ENCODE assay signal across 7 cellular contexts in genomic region chr1:212698467-212699103, GRCh38. TPM values are rescaled to one million over a fixed set of nuclear protein-coding genes. Genes with fewer than 3 reads are reported as not detected.
A peak's percentile ranks its signal among the peaks of the same experiment; 100 is the strongest.
DNase-seq lines count a peak whose midpoint lies in the region; ATAC-seq, FAIRE-seq and TF ChIP-seq lines count a peak whose summit lies in the region.

No MANE protein-coding gene starts in this region.

- no peak overlapping the region for H3K23ac ChIP-seq in trophoblast cell (ENCODE audit: low read length)

- H4K91ac ChIP-seq in trophoblast cell (ENCODE audit: low read depth, low read length), result no peak overlapping the region

- H2AK5ac ChIP-seq in trophoblast cell (ENCODE audit: low read length), result no peak overlapping the region

- H3K14ac ChIP-seq in trophoblast cell (ENCODE audit: low read length), result no peak overlapping the region

- H3K4me2 ChIP-seq in trophoblast cell (ENCODE audit: low read length), result peak overlapping the region; percentile 92

- H3K27me3 ChIP-seq in colonic mucosa (peaks cover 44% of the 10 kb centered on the region), trophoblast cell (ENCODE audit: insufficient read depth, low read length) (peaks cover 37% of the 10 kb centered on the region), small intestine (ENCODE audit: control insufficient read depth in 2 of 2, insufficient read depth in 2 of 2, low read length in 2 of 2) (no peaks in the 10 kb centered on the region)

- peak overlapping the region; percentile 53 for H3K4me3 ChIP-seq in colonic mucosa
- H3K4me3 ChIP-seq in trophoblast cell (ENCODE audit: low read depth, low read length), result peak overlapping the region; percentile 63
- peak overlapping the region in 1 of 2 donors; percentile 55 for H3K4me3 ChIP-seq in small intestine (ENCODE audit: low read depth in 1 of 2, low read length in 2 of 2)

- TF ChIP-seq CTCF in colonic mucosa (IDR thresholded peaks at IDR 0.05), result no peak

- no peak overlapping the region for H3K18ac ChIP-seq in trophoblast cell (ENCODE audit: low read length)

- no CpG with 5 or more reads among the region's 12 CpGs for WGBS in trophoblast cell (ENCODE audit: extremely low coverage, insufficient coverage, insufficient read length)
- WGBS in small intestine, 3 donors, result 12 to 24% (median 13%) methylated on average over 12 of the region's 12 CpGs

- H2AFZ ChIP-seq in trophoblast cell (ENCODE audit: insufficient read depth, low read length, poor library complexity), result no peak overlapping the region

- peak; percentile 25 for DNase-seq in colonic mucosa
- peak; percentile 18 to 32 for DNase-seq in trophoblast cell
- DNase-seq in stimulated activated naive CD4-positive, alpha-beta T cell treated with Interleukin-2 at 50 U/mL for 16 hours (lab: John Stamatoyannopoulos, UW), result no peak
- no peak for DNase-seq in AG08395 (ENCODE audit: low spot score)
- no peak for DNase-seq in small intestine

- intact Hi-C loops in colonic mucosa (cut with DNase I), result no loop called here

- peaks cover 11% of the 10 kb centered on the region for H3K4me1 ChIP-seq in colonic mucosa
- H3K4me1 ChIP-seq in trophoblast cell (ENCODE audit: control insufficient read depth in 1 of 2, insufficient read depth in 2 of 2, low read length in 2 of 2), result peaks cover 13 to 14% of the 10 kb centered on the region in 2 experiments
- peaks cover 3 to 5% of the 10 kb centered on the region in 2 donors for H3K4me1 ChIP-seq in small intestine (ENCODE audit: control insufficient read depth in 2 of 2, insufficient read depth in 1 of 2, low read depth in 1 of 2, low read length in 1 of 2)

- H3K27ac ChIP-seq in colonic mucosa (no peak overlapping the region), trophoblast cell (ENCODE audit: low read depth, low read length) (no peak overlapping the region), small intestine (ENCODE audit: low read depth in 1 of 2, low read length in 1 of 2) (no peak overlapping the region)

- no peak overlapping the region for H2BK120ac ChIP-seq in trophoblast cell (ENCODE audit: insufficient read depth, low read length, poor library complexity)

- ATAC-seq in GM19023 (IDR thresholded peaks at IDR 0.05; ENCODE audit: unreplicated experiment) (peak; percentile 7), HG03095 (IDR thresholded peaks at IDR 0.05; ENCODE audit: unreplicated experiment) (peak; percentile 20)

- no peaks in the 10 kb centered on the region for H3K79me1 ChIP-seq in trophoblast cell (ENCODE audit: low read length)

- no peak overlapping the region for H4K8ac ChIP-seq in trophoblast cell (ENCODE audit: low read depth, low read length)

- no peaks in the 10 kb centered on the region for H3K79me2 ChIP-seq in trophoblast cell (ENCODE audit: control insufficient read depth, insufficient read depth, low read length, poor library complexity)

- H3K36me3 ChIP-seq in colonic mucosa, result no peaks in the 10 kb centered on the region
- H3K36me3 ChIP-seq in trophoblast cell (ENCODE audit: control insufficient read depth in 1 of 2, insufficient read depth in 2 of 2, low read length in 2 of 2), result no peaks in the 10 kb centered on the region
- no peaks in the 10 kb centered on the region for H3K36me3 ChIP-seq in small intestine (ENCODE audit: control insufficient read depth in 2 of 2, insufficient read depth in 2 of 2, low read length in 2 of 2)

- no peak overlapping the region for H4K12ac ChIP-seq in trophoblast cell (ENCODE audit: low read depth, low read length)

- peak overlapping the region in 1 of 2 donors; percentile 29 for H3K9ac ChIP-seq in colonic mucosa (ENCODE audit: low read depth in 2 of 2, low read length in 2 of 2)
- no peak overlapping the region for H3K9ac ChIP-seq in trophoblast cell (ENCODE audit: low read length)

- no peak overlapping the region for H2BK5ac ChIP-seq in trophoblast cell (ENCODE audit: low read depth, low read length, poor library complexity)

- no peak overlapping the region for H2BK12ac ChIP-seq in trophoblast cell (ENCODE audit: low read length)

- no peak overlapping the region for H3K4ac ChIP-seq in trophoblast cell (ENCODE audit: low read depth, low read length)

- no peaks in the 10 kb centered on the region for H3K9me3 ChIP-seq in colonic mucosa
- H3K9me3 ChIP-seq in trophoblast cell (ENCODE audit: insufficient read depth, low read depth, low read length), result peaks cover 3% of the 10 kb centered on the region
- no peaks in the 10 kb centered on the region for H3K9me3 ChIP-seq in small intestine (ENCODE audit: control insufficient read depth, low read depth)

- FAIRE-seq in small intestine (lab: Jason Lieb, UNC), result no peak

RNA-seq across cellular contexts. Expression of gene BATF3, which starts 1.1 kb away (rescaled TPM):
- total RNA-seq in colonic mucosa, result under 1 TPM; 0.74 to 0.88 TPM
- 1.3 and 1.6 TPM in 2 replicates for polyA plus RNA-seq in trophoblast cell (2013)
- 1 to 10 TPM in 2 of 3 donors, not detected in 1; 3.6 to 3.8 TPM for polyA plus RNA-seq in small intestine

Comparison
In these comparisons a context has a peak if more than half of its experiments do, and no peak if none do; other contexts are left out.
1. DNase-seq: peak in colonic mucosa (single experiment) and trophoblast cell (2 of 2); none in stimulated activated naive CD4-positive, alpha-beta T cell treated with Interleukin-2 at 50 U/mL for 16 hours (single experiment), AG08395 (single experiment) and small intestine (single experiment).